ENCODE assay signal across 24 cellular contexts in the genomic region with DNA sequence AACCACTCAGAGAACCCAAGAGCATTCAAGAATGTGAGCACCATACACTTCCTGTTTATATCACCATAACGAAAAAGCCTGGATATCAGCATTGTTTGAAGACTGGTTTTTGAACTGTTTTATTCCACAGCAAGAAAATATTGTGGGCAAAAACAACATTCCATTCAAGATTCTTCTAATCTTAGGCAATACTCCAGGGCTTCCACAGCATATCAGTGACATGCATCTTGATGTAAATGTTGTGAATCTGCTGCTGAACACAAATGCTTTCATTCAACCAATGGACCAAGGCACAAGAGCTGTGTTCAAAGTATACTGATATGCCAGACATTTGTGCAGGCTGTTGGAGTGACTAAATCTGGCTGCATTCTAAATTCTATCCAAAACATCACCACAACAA.
"Had no signal": no experiment of that assay in that cellular context is flagged by ENCODE, and none has a peak within 500 bp of the region (broad histone marks: within the 10 kb centered on the region; RNA-seq: fewer than 3 reads in every experiment).

No MANE protein-coding gene starts in this region.

- FAIRE-seq: colon, frontal cortex, keratinocyte had no signal

- ATAC-seq: esophagus mucosa; left ventricle myocardium superior; lower lobe of right lung; natural killer cell; psoas muscle; right cardiac atrium; stimulated activated naive B cell treated with anti-CD40 and anti-IgM and Interleukin-4, amounts not matched to agents 10 μg/mL and 1 μg/mL and 100 μg/mL, for 72 hours had no signal

- H3K27ac ChIP-seq: epithelial cell of prostate, lower lobe of right lung, ovary, psoas muscle, sigmoid colon, skin epidermis, spleen, thoracic aorta, tibial nerve had no signal

- H3K4me1 ChIP-seq: lower lobe of right lung, psoas muscle, spleen, tibial nerve had no signal

- H3K4me3 ChIP-seq: lower lobe of right lung, ovary, psoas muscle, sigmoid colon, skin epidermis, spleen, thoracic aorta, tibial nerve had no signal

- H3K27me3 ChIP-seq: ovary, sigmoid colon, spleen, tibial nerve had no signal

- H3K9me3 ChIP-seq: ovary had no signal

- H3K36me3 ChIP-seq: lower lobe of right lung, ovary, sigmoid colon, spleen, thoracic aorta, tibial nerve had no signal

- DNase-seq: cerebellar nuclear complex; effector CD8-positive, alpha-beta T cell; endodermal cell; hypothalamus; immature natural killer cell; left ventricle myocardium superior; lower lobe of right lung; natural killer cell; occipital lobe; ovary; posterior cingulate gyrus; psoas muscle; right cardiac atrium; sigmoid colon; spleen; stimulated activated naive B cell treated with anti-CD40 and anti-IgM and Interleukin-4, amounts not matched to agents 10 μg/mL and 1 μg/mL and 100 μg/mL, for 72 hours had no signal
